ENCODE assay signal across 26 cellular contexts in the genomic region with DNA sequence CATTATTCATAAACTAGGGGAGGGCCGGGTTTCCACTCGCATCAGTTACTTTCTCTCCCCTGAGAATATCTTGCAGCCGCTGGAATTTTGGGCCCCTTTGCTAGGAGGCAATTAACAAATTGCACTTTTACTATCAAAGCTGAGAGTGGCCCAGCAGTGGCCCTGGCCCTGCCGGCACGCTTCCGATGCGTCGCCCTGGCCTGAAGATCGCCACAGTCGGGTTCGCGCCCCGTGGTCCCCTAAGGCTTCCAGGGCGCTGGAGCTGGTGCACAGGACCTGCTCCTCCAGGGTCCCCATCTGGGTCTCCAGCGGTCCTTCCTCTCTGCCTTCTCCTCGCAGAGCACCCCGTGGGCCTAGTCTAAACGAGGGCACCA. TPM values are rescaled to one million over a fixed set of nuclear protein-coding genes. Genes with fewer than 3 reads are reported as not detected.
DNase-seq lines count a peak whose midpoint lies in the region; ATAC-seq and TF ChIP-seq lines count a peak whose summit lies in the region.
"Had no signal": no experiment of that assay in that cellular context is flagged by ENCODE, and none has a peak within 500 bp of the region (broad histone marks: within the 10 kb centered on the region; RNA-seq: fewer than 3 reads in every experiment).

No MANE protein-coding gene starts in this region.

- peaks cover 9% of the 10 kb centered on the region; the same call in 1 of the 2 replicates for H3K9me3 ChIP-seq in HUES64 (ENCODE audit: insufficient read depth, low read depth, low read length)
- no peaks in the 10 kb centered on the region for H3K9me3 ChIP-seq in colonic mucosa
- peaks cover 3% of the 10 kb centered on the region for H3K9me3 ChIP-seq in iPS-18a (ENCODE audit: control insufficient read depth, low read depth, low read length)
- no peaks in the 10 kb centered on the region for H3K9me3 ChIP-seq in psoas muscle
- H3K9me3 ChIP-seq: BE2C, SJSA1 had no signal

- intact Hi-C loops in colonic mucosa (cut with DNase I): no loop called here
- intact Hi-C loops in psoas muscle (cut with DNase I): no loop called here

- H3K9me3 Mint-ChIP-seq in stimulated activated memory B cell treated with anti-CD40 and anti-IgM and Interleukin-4, amounts not matched to agents 10 μg/mL and 1 μg/mL and 100 μg/mL, for 72 hours: peaks cover 3% of the 10 kb centered on the region
- H3K9me3 Mint-ChIP-seq: T-helper 2 cell treated with Interferon-gamma antibody and Interleukin-4, amounts not matched to agents 5 μg/mL and 100 μg/mL, for 36 hours had no signal

- no peak overlapping the region for H3K27ac Mint-ChIP-seq in stimulated activated memory B cell treated with anti-CD40 and anti-IgM and Interleukin-4, amounts not matched to agents 10 μg/mL and 1 μg/mL and 100 μg/mL, for 72 hours
- H3K27ac Mint-ChIP-seq: T-helper 2 cell treated with Interferon-gamma antibody and Interleukin-4, amounts not matched to agents 5 μg/mL and 100 μg/mL, for 36 hours had no signal

- H3K4me1 Mint-ChIP-seq in stimulated activated memory B cell treated with anti-CD40 and anti-IgM and Interleukin-4, amounts not matched to agents 10 μg/mL and 1 μg/mL and 100 μg/mL, for 72 hours: no peaks in the 10 kb centered on the region

- H3K36me3 Mint-ChIP-seq in stimulated activated memory B cell treated with anti-CD40 and anti-IgM and Interleukin-4, amounts not matched to agents 10 μg/mL and 1 μg/mL and 100 μg/mL, for 72 hours: no peaks in the 10 kb centered on the region

- H3K9ac ChIP-seq in HUES64 (ENCODE audit: low read depth, low read length): no peak overlapping the region; the same call in 1 of the 2 replicates
- H3K9ac ChIP-seq in colonic mucosa (ENCODE audit: low read depth in 2 of 2, low read length in 2 of 2): peak overlapping the region; percentile 53 to 66
- H3K9ac ChIP-seq in iPS-18a (ENCODE audit: low read length): no peak overlapping the region

- TF ChIP-seq CTCF in colonic mucosa (IDR thresholded peaks at IDR 0.05) (no peak), psoas muscle (IDR thresholded peaks at IDR 0.05) (no peak)

- DNase-seq in colonic mucosa (no peak), psoas muscle (no peak), AML-193 (lab: John Stamatoyannopoulos, UW) (no peak), GOT3 (lab: John Stamatoyannopoulos, UW) (no peak)
- DNase-seq: activated effector memory CD4-positive, alpha-beta T cell treated with anti-CD3 and anti-CD28 coated beads, Interleukin-2, amount 50 U/mL, for 16 hours; BE2C; Calu3; KG1; kidney glomerular epithelial cell; NCI-H2081 treated with DMSO at 0.1 percent for 48 hours; OCI-M1; stimulated activated CD4-positive, alpha-beta T cell treated with anti-CD3 and anti-CD28 coated beads, Interleukin-4, amount 100 ng/mL, for 24 hours; stimulated activated CD8-positive, alpha-beta memory T cell treated with anti-CD3 and anti-CD28 coated beads, Interleukin-4, amount 100 ng/mL, for 48 hours; tibial artery had no signal

- 32% methylated on average over 18 of the region's 18 CpGs for WGBS in HUES64
- WGBS in psoas muscle, 3 donors: 8 to 14% (median 8%) methylated on average over 17 to 18 of the region's 18 CpGs

- H3K27me3 Mint-ChIP-seq in stimulated activated memory B cell treated with anti-CD40 and anti-IgM and Interleukin-4, amounts not matched to agents 10 μg/mL and 1 μg/mL and 100 μg/mL, for 72 hours: peaks cover 64% of the 10 kb centered on the region

- ATAC-seq in psoas muscle: no peak
- ATAC-seq in stimulated activated memory B cell treated with anti-CD40 and anti-IgM and Interleukin-4, amounts not matched to agents 10 μg/mL and 1 μg/mL and 100 μg/mL, for 72 hours: no peak
- no peak for ATAC-seq in activated CD4-positive, CD25-positive, alpha-beta regulatory T cell treated with anti-CD3 and anti-CD28 coated beads, Interleukin-2, amount 50 U/mL, for 24 hours

- no peaks in the 10 kb centered on the region for H3K4me1 ChIP-seq in HUES64 (ENCODE audit: insufficient read depth, low read length)
- H3K4me1 ChIP-seq in colonic mucosa: no peaks in the 10 kb centered on the region
- no peaks in the 10 kb centered on the region for H3K4me1 ChIP-seq in iPS-18a (ENCODE audit: control insufficient read depth, low read depth, low read length)
- peaks cover 5% of the 10 kb centered on the region for H3K4me1 ChIP-seq in psoas muscle
- H3K4me1 ChIP-seq: BE2C, SJSA1 had no signal

- no peak overlapping the region for H3K4me3 Mint-ChIP-seq in stimulated activated memory B cell treated with anti-CD40 and anti-IgM and Interleukin-4, amounts not matched to agents 10 μg/mL and 1 μg/mL and 100 μg/mL, for 72 hours
- H3K4me3 Mint-ChIP-seq: T-helper 2 cell treated with Interferon-gamma antibody and Interleukin-4, amounts not matched to agents 5 μg/mL and 100 μg/mL, for 36 hours had no signal

- H3K4me3 ChIP-seq in HUES64 (ENCODE audit: low read length) (peak overlapping the region; percentile 52), colonic mucosa (peak overlapping the region; percentile 45), iPS-18a (ENCODE audit: low read length) (peak overlapping the region; percentile 37), psoas muscle (peak overlapping the region; percentile 22)
- H3K4me3 ChIP-seq: SJSA1, tibial artery had no signal

- H3K27ac ChIP-seq in HUES64 (ENCODE audit: low read depth, low read length): no peak overlapping the region
- no peak overlapping the region for H3K27ac ChIP-seq in colonic mucosa
- no peak overlapping the region for H3K27ac ChIP-seq in iPS-18a (ENCODE audit: low read length)
- H3K27ac ChIP-seq in psoas muscle: no peak overlapping the region
- H3K27ac ChIP-seq: SJSA1, tibial artery had no signal

- H3K27me3 ChIP-seq in HUES64 (ENCODE audit: insufficient read depth, low read length): peaks cover 50% of the 10 kb centered on the region
- H3K27me3 ChIP-seq in colonic mucosa: no peaks in the 10 kb centered on the region
- peaks cover 45% of the 10 kb centered on the region for H3K27me3 ChIP-seq in iPS-18a (ENCODE audit: control insufficient read depth, insufficient read depth, low read length)
- peaks cover 5 to 64% (median 8%) of the 10 kb centered on the region in 3 donors for H3K27me3 ChIP-seq in psoas muscle (ENCODE audit: insufficient read depth in 3 of 3, low read length in 2 of 3)

- H3K36me3 ChIP-seq in HUES64 (ENCODE audit: insufficient read depth, low read length) (no peaks in the 10 kb centered on the region), colonic mucosa (no peaks in the 10 kb centered on the region), iPS-18a (ENCODE audit: control insufficient read depth, low read depth, low read length) (no peaks in the 10 kb centered on the region), psoas muscle (ENCODE audit: insufficient read depth in 1 of 2, low read depth in 1 of 2) (no peaks in the 10 kb centered on the region)
- H3K36me3 ChIP-seq: BE2C, SJSA1, tibial artery had no signal

RNA-seq across cellular contexts. Expression of a gene that starts 0.5 kb away (rescaled TPM):
- polyA plus RNA-seq in HUES64 (2013, experiment 1 of 2): not detected
- not detected for polyA plus RNA-seq in HUES64 (2013, experiment 2 of 2)
- total RNA-seq in colonic mucosa: 10 to 100 TPM; 18.2 to 29.9 TPM
- not detected for total RNA-seq in psoas muscle
- polyA plus RNA-seq in psoas muscle: not detected
- total RNA-seq: Calu3, endothelial cell of umbilical vein, G401, glomerular endothelial cell, mononuclear cell, osteocyte, SJSA1, skeletal muscle tissue had no signal
- polyA plus RNA-seq: endothelial cell of umbilical vein had no signal

Comparison
In these comparisons a context has a peak if more than half of its experiments do, and no peak if none do; other contexts are left out.
1. H3K9ac ChIP-seq: peak in colonic mucosa (2 of 2); none in HUES64 (single experiment) and iPS-18a (single experiment).
2. RNA of a gene that starts 0.5 kb away (total RNA-seq): 18.2 to 29.9 TPM in colonic mucosa; not detected in psoas muscle; every median in the first group is over 10 times any median in the second.
3. Peak in every context shown above with its lines, with median percentiles within 50 percentile points of each other: H3K4me3 ChIP-seq.